8 cellular contexts compared by ENCODE assay signal in genomic region chrX:136909119-136909705, GRCh38. TPM values are rescaled to one million over a fixed set of nuclear protein-coding genes. Genes with fewer than 3 reads are reported as not detected.
DNase-seq lines count a peak whose midpoint lies in the region; ATAC-seq and TF ChIP-seq lines count a peak whose summit lies in the region.

No MANE protein-coding gene starts in this region.

- intact Hi-C loops in activated CD8-positive, alpha-beta T cell treated with anti-CD3 and anti-CD28 coated beads for 36 hours (cut with micrococcal nuclease): no loop called here

- 0% methylated on average over 47 of the region's 47 CpGs for WGBS in ectodermal cell, 2 experiments

- no peak for TF ChIP-seq CTCF in C4-2B (conservative IDR thresholded peaks at IDR 0.05)
- TF ChIP-seq CTCF in activated CD8-positive, alpha-beta T cell treated with anti-CD3 and anti-CD28 coated beads for 36 hours (IDR thresholded peaks at IDR 0.05): no peak

- H3K27me3 ChIP-seq in ectodermal cell (ENCODE audit: control insufficient read depth, insufficient read depth, low read length, poor library complexity, severe bottlenecking): no peaks in the 10 kb centered on the region

- H3K27ac ChIP-seq in C4-2B (peak overlapping the region; percentile 78), ectodermal cell (ENCODE audit: insufficient read depth, low read depth, low read length, poor library complexity, severe bottlenecking) (peak overlapping the region; percentile 90)

- no peaks in the 10 kb centered on the region for H3K9me3 Mint-ChIP-seq in activated CD8-positive, alpha-beta T cell treated with anti-CD3 and anti-CD28 coated beads for 36 hours

- no peaks in the 10 kb centered on the region for H3K9me3 ChIP-seq in ectodermal cell (ENCODE audit: control insufficient read depth, low read length)

- H3K4me1 ChIP-seq in ectodermal cell (ENCODE audit: control insufficient read depth, insufficient read depth, low read length): no peaks in the 10 kb centered on the region

- H3K36me3 ChIP-seq in ectodermal cell (ENCODE audit: control insufficient read depth, insufficient read depth, low read length): no peaks in the 10 kb centered on the region

- H3K4me1 Mint-ChIP-seq in activated CD8-positive, alpha-beta T cell treated with anti-CD3 and anti-CD28 coated beads for 36 hours (ENCODE audit: low read depth): peaks cover 16% of the 10 kb centered on the region

- no peaks in the 10 kb centered on the region for H3K27me3 Mint-ChIP-seq in activated CD8-positive, alpha-beta T cell treated with anti-CD3 and anti-CD28 coated beads for 36 hours

- no peaks in the 10 kb centered on the region for H3K36me3 Mint-ChIP-seq in activated CD8-positive, alpha-beta T cell treated with anti-CD3 and anti-CD28 coated beads for 36 hours (ENCODE audit: low read depth)

- CTCF ChIA-PET in activated CD8-positive, alpha-beta T cell treated with anti-CD3 and anti-CD28 coated beads for 36 hours (lab: Charles Lee): interaction anchor here (0.7 kb wide), 1 partner anchor 16 kb away, joined by 3 read pairs; no protein-coding TSS in a partner anchor

- peak overlapping the region; percentile 68 for H3K4me3 ChIP-seq in ectodermal cell (ENCODE audit: insufficient read depth, low read depth, low read length)

- DNase-seq in NCI-H82 (lab: John Stamatoyannopoulos, UW): peak; percentile 90
- peak; percentile 76 for DNase-seq in activated CD8-positive, alpha-beta T cell treated with anti-CD3 and anti-CD28 coated beads for 36 hours
- peak; percentile 73 to 75 for DNase-seq in lung microvascular endothelial cell (ENCODE audit: low read depth in 2 of 2)
- peak; percentile 47 to 66 (median 54) for DNase-seq in stimulated activated CD4-positive, alpha-beta T cell treated with anti-CD3 and anti-CD28 coated beads, TNF-alpha, amount 100 ng/mL, for 48 hours (ENCODE audit: low read depth in 3 of 3)

- ATAC-seq in GM19395 (IDR thresholded peaks at IDR 0.05; ENCODE audit: unreplicated experiment) (peak; percentile 71), HG03521 (IDR thresholded peaks at IDR 0.05; ENCODE audit: unreplicated experiment) (peak; percentile 75)
- ATAC-seq in activated CD8-positive, alpha-beta T cell treated with anti-CD3 and anti-CD28 coated beads for 36 hours: peak; percentile 74

- H3K27ac Mint-ChIP-seq in activated CD8-positive, alpha-beta T cell treated with anti-CD3 and anti-CD28 coated beads for 36 hours: peak overlapping the region; percentile 85

- peak overlapping the region; percentile 94 for H3K4me3 Mint-ChIP-seq in activated CD8-positive, alpha-beta T cell treated with anti-CD3 and anti-CD28 coated beads for 36 hours

- POLR2A ChIA-PET in activated CD8-positive, alpha-beta T cell treated with anti-CD3 and anti-CD28 coated beads for 36 hours (lab: Charles Lee): interaction anchor here (0.6 to 3.1 kb wide), 3 partner anchors 29 to 31 kb away, joined by 3 to 16 read pairs (median 3); partner anchors contain the start of gene RBMX

RNA-seq across cellular contexts. Expression of gene RBMX, which starts 28.7 kb away (rescaled TPM):
- 100 to 1,000 TPM; 285 TPM for total RNA-seq in activated CD8-positive, alpha-beta T cell treated with anti-CD3 and anti-CD28 coated beads for 36 hours
- polyA plus RNA-seq in ectodermal cell (2013, experiment 1 of 4): 709 TPM
- 667 TPM for polyA plus RNA-seq in ectodermal cell (2013, experiment 2 of 4)
- polyA plus RNA-seq in ectodermal cell (2013, experiment 3 of 4): 542 TPM
- polyA plus RNA-seq in ectodermal cell (2013, experiment 4 of 4): 574 TPM
- total RNA-seq in lung microvascular endothelial cell: 78.8 and 124 TPM in 2 replicates

Comparison
In these comparisons a context has a peak if more than half of its experiments do, and no peak if none do; other contexts are left out.
1. Peak in every context shown above with its lines: DNase-seq, ATAC-seq, H3K4me3 ChIP-seq and H3K27ac ChIP-seq.